In the genomic region with DNA sequence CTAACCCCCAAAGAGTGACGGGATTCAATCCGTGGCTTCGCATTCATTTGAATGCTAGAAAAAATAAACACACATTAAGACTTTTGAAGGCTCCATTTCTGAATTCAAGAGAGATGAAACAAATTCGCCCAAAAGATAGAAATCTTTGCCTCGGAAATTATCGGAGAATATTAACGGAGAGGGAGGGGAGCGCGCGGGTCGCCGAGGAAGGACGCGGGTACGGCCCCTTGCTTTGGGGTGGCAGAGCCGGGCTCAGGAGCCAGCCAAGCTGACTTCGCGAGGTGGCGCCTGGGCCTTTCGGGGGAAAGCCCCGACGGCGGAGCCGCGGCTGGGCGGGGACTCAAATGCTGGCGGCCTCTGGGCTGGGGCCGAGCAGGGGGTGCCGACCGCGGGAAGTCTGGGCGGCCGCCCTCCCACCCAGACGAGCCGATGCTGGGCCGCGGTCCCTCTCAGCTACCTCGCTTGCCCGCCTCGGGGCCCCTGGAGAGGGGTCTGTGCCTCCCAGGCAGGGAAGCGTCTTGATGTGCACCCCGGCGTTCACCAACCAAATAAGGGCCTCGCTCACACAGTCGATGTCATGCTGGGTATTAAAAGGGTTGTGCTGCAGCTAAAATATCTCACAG, we compare ENCODE assay signal across 14 cellular contexts. TPM values are rescaled to one million over a fixed set of nuclear protein-coding genes. Genes with fewer than 3 reads are reported as not detected.
A peak's percentile ranks its signal among the peaks of the same experiment; 100 is the strongest.
DNase-seq lines count a peak whose midpoint lies in the region; ATAC-seq and TF ChIP-seq lines count a peak whose summit lies in the region.
"Had no signal": no experiment of that assay in that cellular context is flagged by ENCODE, and none has a peak within 500 bp of the region (broad histone marks: within the 10 kb centered on the region; RNA-seq: fewer than 3 reads in every experiment).

No MANE protein-coding gene starts in this region.

- H3K27ac ChIP-seq in CD4-positive, alpha-beta memory T cell (ENCODE audit: low read depth, low read length), result no peak overlapping the region
- H3K27ac ChIP-seq in left lung, result peak overlapping the region; percentile 66 to 94
- H3K27ac ChIP-seq in brain microvascular endothelial cell, result no peak overlapping the region

- no peak overlapping the region for H3K27ac Mint-ChIP-seq in CD4-positive, alpha-beta memory T cell

- no peak for DNase-seq in CD4-positive, alpha-beta memory T cell
- DNase-seq in GM13977 (ENCODE audit: low spot score), result peak; percentile 73
- peak; percentile 89 for DNase-seq in NCI-H128 (lab: John Stamatoyannopoulos, UW; ENCODE audit: unreplicated experiment)
- peak in 1 of 2 donors; percentile 89 for DNase-seq in left lung
- DNase-seq in brain microvascular endothelial cell, result no peak
- DNase-seq in activated CD4-positive, CD25-positive, alpha-beta regulatory T cell treated with anti-CD3 and anti-CD28 coated beads, Interleukin-2, amount 50 U/mL, for 72 hours, result no peak
- DNase-seq in KBM-7, result no peak
- DNase-seq: activated CD4-positive, alpha-beta T cell treated with anti-CD3 and anti-CD28 coated beads for 1 hour; islet precursor cell; NCI-H2171 treated with DMSO at 0.1 percent for 48 hours; occipital lobe had no signal

- H3K4me3 ChIP-seq in CD4-positive, alpha-beta memory T cell (ENCODE audit: low read length in 2 of 2), result no peak overlapping the region
- H3K4me3 ChIP-seq in left lung (peak overlapping the region; percentile 11 to 27), brain microvascular endothelial cell (ENCODE audit: low read depth, low read length) (no peak overlapping the region)

- in situ Hi-C loops in GM13977 (cut with MboI; ENCODE audit: low pct_unique_long_range_greater_than_20kb, low sequenced_read_pairs, unreplicated experiment) (loop anchor here (25.0 kb wide), 1 partner anchor 1082 kb away; a partner anchor contains a TSS), brain microvascular endothelial cell (cut with HindIII; ENCODE audit: low pct_ligation_motif_present, low sequenced_read_pairs) (no loop called here), KBM-7 (cut with MboI; ENCODE audit: low pct_unique_long_range_greater_than_20kb, low sequenced_read_pairs) (no loop called here)

- H3K4me3 Mint-ChIP-seq in CD4-positive, alpha-beta memory T cell, result peak overlapping the region in 5 of 8 donors; percentile 32 to 62 (median 49)

- H3K4me1 ChIP-seq in CD4-positive, alpha-beta memory T cell (ENCODE audit: insufficient read depth, low read length), result peaks cover 6% of the 10 kb centered on the region
- H3K4me1 ChIP-seq in left lung, result no peaks in the 10 kb centered on the region

- no peaks in the 10 kb centered on the region for H3K9me3 ChIP-seq in CD4-positive, alpha-beta memory T cell (ENCODE audit: control insufficient read depth in 1 of 2, low read length in 2 of 2)
- no peaks in the 10 kb centered on the region for H3K9me3 ChIP-seq in left lung

- H3K36me3 Mint-ChIP-seq in CD4-positive, alpha-beta memory T cell, result peaks cover 0 to 4% of the 10 kb centered on the region in 2 donors

- H3K27me3 ChIP-seq in CD4-positive, alpha-beta memory T cell (ENCODE audit: insufficient read depth, low read length), result peaks cover 33% of the 10 kb centered on the region
- H3K27me3 ChIP-seq in left lung, result peaks cover 79 to 100% of the 10 kb centered on the region in 2 donors
- H3K27me3 ChIP-seq in brain microvascular endothelial cell (replicated peaks), result peaks cover 80% of the 10 kb centered on the region

- intact Hi-C loops in CD4-positive, alpha-beta memory T cell (cut with micrococcal nuclease), result no loop called here
- intact Hi-C loops in left lung (cut with DNase I), result no loop called here

- peaks cover 62 to 70% of the 10 kb centered on the region in 2 donors for H3K27me3 Mint-ChIP-seq in CD4-positive, alpha-beta memory T cell

- TF ChIP-seq CTCF in GM13977 (IDR thresholded peaks at IDR 0.05; ENCODE audit: extremely low read depth, insufficient read depth, missing control alignments), result no peak
- TF ChIP-seq CTCF in left lung (IDR thresholded peaks at IDR 0.05), result no peak
- TF ChIP-seq CTCF in brain microvascular endothelial cell (IDR thresholded peaks at IDR 0.05; ENCODE audit: low read depth, low read length, missing control alignments), result no peak

- peak; percentile 27 for ATAC-seq in left lung
- no peak for ATAC-seq in HG03175 (IDR thresholded peaks at IDR 0.05; ENCODE audit: unreplicated experiment)

- POLR2A ChIA-PET in CD4-positive, alpha-beta memory T cell (lab: Charles Lee; ENCODE audit: partially characterized antibody), result no interaction called here

- H3K9me3 Mint-ChIP-seq in CD4-positive, alpha-beta memory T cell, result peaks cover 0 to 21% (median 14%) of the 10 kb centered on the region in 8 donors

- peaks cover 11 to 30% (median 14%) of the 10 kb centered on the region in 4 donors for H3K4me1 Mint-ChIP-seq in CD4-positive, alpha-beta memory T cell

- CTCF ChIA-PET in CD4-positive, alpha-beta memory T cell (lab: Charles Lee; ENCODE audit: partially characterized antibody), result no interaction called here

- H3K36me3 ChIP-seq in CD4-positive, alpha-beta memory T cell (ENCODE audit: insufficient read depth, low read length), result no peaks in the 10 kb centered on the region
- H3K36me3 ChIP-seq in left lung, result no peaks in the 10 kb centered on the region
- H3K36me3 ChIP-seq in brain microvascular endothelial cell (replicated peaks), result no peaks in the 10 kb centered on the region

RNA-seq across cellular contexts. Expression of a gene that starts 14.7 kb away (rescaled TPM):
- not detected for total RNA-seq in CD4-positive, alpha-beta memory T cell
- not detected for polyA plus RNA-seq in CD4-positive, alpha-beta memory T cell
- 100 to 1,000 TPM; 133 to 251 TPM for total RNA-seq in left lung
- total RNA-seq: epithelial cell of proximal tubule, HT-29 had no signal

Comparison
In these comparisons a context has a peak if more than half of its experiments do, and no peak if none do; other contexts are left out.
1. DNase-seq: peak in GM13977 (single experiment) and NCI-H128 (single experiment); none in CD4-positive, alpha-beta memory T cell (0 of 5), brain microvascular endothelial cell (single experiment), activated CD4-positive, CD25-positive, alpha-beta regulatory T cell treated with anti-CD3 and anti-CD28 coated beads, Interleukin-2, amount 50 U/mL, for 72 hours (single experiment) and KBM-7 (single experiment).
2. H3K27ac ChIP-seq: peak in left lung (2 of 2); none in CD4-positive, alpha-beta memory T cell (single experiment) and brain microvascular endothelial cell (single experiment).
3. H3K4me3 ChIP-seq: peak in left lung (2 of 2); none in CD4-positive, alpha-beta memory T cell (0 of 2) and brain microvascular endothelial cell (single experiment).
4. RNA of a gene that starts 14.7 kb away (total RNA-seq): 133 to 251 TPM in left lung; not detected in CD4-positive, alpha-beta memory T cell; every median in the first group is over 100 times any median in the second.